In genomic region chr5:67887648-67888047, GRCh38 we compare ENCODE assay signal across 29 cellular contexts.
DNase-seq lines count a peak whose midpoint lies in the region; ATAC-seq, FAIRE-seq and TF ChIP-seq lines count a peak whose summit lies in the region.
"Had no signal": no experiment of that assay in that cellular context is flagged by ENCODE, and none has a peak within 500 bp of the region (broad histone marks: within the 10 kb centered on the region; RNA-seq: fewer than 3 reads in every experiment).

No MANE protein-coding gene starts in this region.

- H3K4me2 ChIP-seq in Karpas-422 (ENCODE audit: low read depth, low read length, poor library complexity, severe bottlenecking) (no peak overlapping the region), K562 (ENCODE audit: insufficient read depth, low read length) (no peak overlapping the region)
- H3K4me2 ChIP-seq: BLaER1, KMS-11, smooth muscle cell had no signal

- H3K4me3 ChIP-seq in Karpas-422 (ENCODE audit: low read length) (no peak overlapping the region), K562 (no peak overlapping the region)
- H3K4me3 ChIP-seq: BLaER1, colonic mucosa, smooth muscle cell, thyroid gland had no signal

- H3K27me3 ChIP-seq in Karpas-422 (ENCODE audit: low read length) (no peaks in the 10 kb centered on the region), K562 (ENCODE audit: control insufficient read depth in 2 of 2, insufficient read depth in 2 of 2, low read length in 2 of 2) (no peaks in the 10 kb centered on the region)
- H3K27me3 ChIP-seq: BLaER1, colonic mucosa, thyroid gland had no signal

- no peaks in the 10 kb centered on the region for H3K36me3 Mint-ChIP-seq in natural killer cell

- peak; percentile 10 for DNase-seq in Karpas-422
- DNase-seq in NOMO-1 treated with DMSO at 0.1 percent for 48 hours (lab: John Stamatoyannopoulos, UW; ENCODE audit: unreplicated experiment) = peak; percentile 80
- no peak for DNase-seq in K562 (ENCODE audit: extremely low read depth in 1 of 4, low spot score in 3 of 4)
- no peak for DNase-seq in natural killer cell
- no peak for DNase-seq in activated effector memory CD4-positive, alpha-beta T cell treated with Interleukin-2 at 50 U/mL for 16 hours
- DNase-seq in NCI-H1694 (lab: John Stamatoyannopoulos, UW) = no peak
- DNase-seq in globus pallidus (ENCODE audit: low spot score) = no peak
- no peak for DNase-seq in stimulated activated naive CD4-positive, alpha-beta T cell (lab: John Stamatoyannopoulos, UW)
- DNase-seq: activated CD4-positive, alpha-beta T cell treated with anti-CD3 and anti-CD28 coated beads for 4 hours; amygdala; colonic mucosa; COR-L47; effector memory CD4-positive, alpha-beta T cell; H9; NCI-H1048; NCI-H82; stimulated activated CD4-positive, alpha-beta T cell treated with anti-CD3 and anti-CD28 coated beads, Interleukin-1b, Interleukin-23, amount 100 ng/mL, for 48 hours; T-helper 17 cell; thyroid gland had no signal

- ATAC-seq in K562 = no peak
- ATAC-seq in natural killer cell = peak; percentile 64 to 88 (median 87)
- ATAC-seq: activated T-helper 17 cell treated with anti-CD3 and anti-CD28 coated beads, Interleukin-2, amount 50 U/mL, for 72 hours; left lobe of liver; T-helper 17 cell had no signal

- H3K27me3 Mint-ChIP-seq in natural killer cell (ENCODE audit: low read depth in 2 of 2) = no peaks in the 10 kb centered on the region

- H3K4me3 Mint-ChIP-seq in natural killer cell = no peak overlapping the region
- H3K4me3 Mint-ChIP-seq: activated naive CD4-positive, alpha-beta T cell treated with anti-CD3 and anti-CD28 coated beads, Interleukin-2, amount 50 U/mL, for 24 hours; activated T-helper 17 cell treated with anti-CD3 and anti-CD28 coated beads, Interleukin-2, amount 50 U/mL, for 72 hours; H9; T-helper 17 cell had no signal

- H3K36me3 ChIP-seq in Karpas-422 (ENCODE audit: insufficient read depth, low read length) (no peaks in the 10 kb centered on the region), K562 (ENCODE audit: control insufficient read depth, insufficient read depth, low read length) (no peaks in the 10 kb centered on the region)
- H3K36me3 ChIP-seq: BLaER1, colonic mucosa, thyroid gland had no signal

- no peak overlapping the region for H3K27ac Mint-ChIP-seq in natural killer cell
- H3K27ac Mint-ChIP-seq: activated naive CD4-positive, alpha-beta T cell treated with anti-CD3 and anti-CD28 coated beads, Interleukin-2, amount 50 U/mL, for 24 hours; activated T-helper 17 cell treated with anti-CD3 and anti-CD28 coated beads, Interleukin-2, amount 50 U/mL, for 72 hours; H9; T-helper 17 cell had no signal

- in situ Hi-C loops in K562 (cut with MboI) = no loop called here

- TF ChIP-seq CTCF in K562 (IDR thresholded peaks at IDR 0.05 in 2 of 3, conservative IDR thresholded peaks at IDR 0.05 in 1 of 3; ENCODE audit: insufficient read depth in 2 of 3, low read depth in 1 of 3, low read length in 3 of 3) (no peak), natural killer cell (IDR thresholded peaks at IDR 0.05) (no peak)

- TF ChIP-seq POLR2A in K562 (conservative IDR thresholded peaks at IDR 0.05) = no peak

- intact Hi-C loops in K562 (cut with micrococcal nuclease) = no loop called here
- intact Hi-C loops in natural killer cell (cut with micrococcal nuclease) = no loop called here

- no peak for TF ChIP-seq RAD21 in K562 (CRISPR knock-in tag; conservative IDR thresholded peaks at IDR 0.05 in 1 of 2, IDR thresholded peaks at IDR 0.05 in 1 of 2)

- H3K4me1 ChIP-seq in Karpas-422 (ENCODE audit: low read length) = no peaks in the 10 kb centered on the region
- H3K4me1 ChIP-seq in K562 (replicated peaks in 1 of 2; ENCODE audit: control insufficient read depth in 2 of 2, insufficient read depth in 2 of 2, low read length in 2 of 2) = no peaks in the 10 kb centered on the region
- H3K4me1 ChIP-seq: BLaER1, colonic mucosa, parathyroid adenoma, thyroid gland had no signal

- no peak overlapping the region for H3K27ac ChIP-seq in Karpas-422 (ENCODE audit: low read length)
- no peak overlapping the region for H3K27ac ChIP-seq in K562 (ENCODE audit: extremely low read depth, low read depth, low read length)
- H3K27ac ChIP-seq: BLaER1, colonic mucosa, HL-60, KMS-11, parathyroid adenoma, RWPE1, thyroid gland had no signal

- H4K20me1 ChIP-seq in Karpas-422 (ENCODE audit: insufficient read depth, low read depth, low read length) (no peaks in the 10 kb centered on the region), K562 (replicated peaks; ENCODE audit: control insufficient read depth, insufficient read depth, low read length) (no peaks in the 10 kb centered on the region)
- H4K20me1 ChIP-seq: BLaER1 had no signal

- H3K9ac ChIP-seq in Karpas-422 (ENCODE audit: low read length) = no peak overlapping the region
- H3K9ac ChIP-seq in K562 (ENCODE audit: insufficient read depth in 1 of 2, low read depth in 2 of 2, low read length in 2 of 2) = no peak overlapping the region
- H3K9ac ChIP-seq: BLaER1, KMS-11, parathyroid adenoma had no signal

- no TSS peak for BruUV-seq in K562 (replicated peaks; lab: Mats Ljungman, UMichigan)

- H3K9me3 ChIP-seq in Karpas-422 (ENCODE audit: low read length) (no peaks in the 10 kb centered on the region), K562 (replicated peaks; ENCODE audit: control insufficient read depth, insufficient read depth, low read depth, low read length) (no peaks in the 10 kb centered on the region)
- H3K9me3 ChIP-seq: BLaER1, colonic mucosa, thyroid gland had no signal

- no peak for FAIRE-seq in K562 (lab: Jason Lieb, UNC)
- FAIRE-seq: G401.6 had no signal

- H3K79me2 ChIP-seq in Karpas-422 (ENCODE audit: low read length) (no peaks in the 10 kb centered on the region), K562 (ENCODE audit: control insufficient read depth, insufficient read depth, low read length) (no peaks in the 10 kb centered on the region)
- H3K79me2 ChIP-seq: parathyroid adenoma had no signal

- 0% methylated on average over 1 of the region's 1 CpG for WGBS in K562 (ENCODE audit: insufficient coverage, low coverage, missing lambda C conversion rate)

- H3K9me3 Mint-ChIP-seq in natural killer cell = no peaks in the 10 kb centered on the region
- H3K9me3 Mint-ChIP-seq: activated naive CD4-positive, alpha-beta T cell treated with anti-CD3 and anti-CD28 coated beads, Interleukin-2, amount 50 U/mL, for 24 hours; activated T-helper 17 cell treated with anti-CD3 and anti-CD28 coated beads, Interleukin-2, amount 50 U/mL, for 72 hours had no signal

- H2AFZ ChIP-seq in Karpas-422 (ENCODE audit: low read length) (no peak overlapping the region), K562 (ENCODE audit: low read depth, low read length) (no peak overlapping the region)
- H2AFZ ChIP-seq: parathyroid adenoma had no signal

- H3K9me1 ChIP-seq in K562 (ENCODE audit: control insufficient read depth, insufficient read depth, low read length) = no peaks in the 10 kb centered on the region

- no peaks in the 10 kb centered on the region for H3K9me2 ChIP-seq in Karpas-422 (replicated peaks; ENCODE audit: insufficient read depth, low read length)

- no peak for TF ChIP-seq EP300 in K562 (IDR thresholded peaks at IDR 0.05; ENCODE audit: low read length)

- CTCF ChIA-PET in K562 (lab: Yijun Ruan, JAX; ENCODE audit: low intra/inter-chr PET ratio) = no interaction called here

- peaks cover 8 to 13% of the 10 kb centered on the region in 2 donors for H3K4me1 Mint-ChIP-seq in natural killer cell
- H3K4me1 Mint-ChIP-seq: activated naive CD4-positive, alpha-beta T cell treated with anti-CD3 and anti-CD28 coated beads, Interleukin-2, amount 50 U/mL, for 24 hours; activated T-helper 17 cell treated with anti-CD3 and anti-CD28 coated beads, Interleukin-2, amount 50 U/mL, for 72 hours; T-helper 17 cell had no signal

- POLR2A ChIA-PET in K562 (lab: Yijun Ruan, JAX) = interaction anchor here (0.6 kb wide), 1 partner anchor 56 kb away, joined by 3 read pairs; no protein-coding TSS in a partner anchor

TF ChIP-seq in K562, 482 proteins besides CTCF, POLR2A, EP300 and RAD21:
- peak; percentile 76; the same call in 1 of the 2 replicates for TF ChIP-seq SPI1 (IDR thresholded peaks at IDR 0.05; ENCODE audit: borderline replicate concordance, low read depth, low read length)
- TF ChIP-seq CREB1 (IDR thresholded peaks at IDR 0.05) = no peak
- no peak for TF ChIP-seq CREB1 (CRISPR knock-in tag; IDR thresholded peaks at IDR 0.05)
- peak; percentile 83 for TF ChIP-seq ZNF766 (CRISPR knock-in tag; conservative IDR thresholded peaks at IDR 0.05)

Comparison
In these comparisons a context has a peak if more than half of its experiments do, and no peak if none do; other contexts are left out.
1. DNase-seq: peak in Karpas-422 (single experiment) and NOMO-1 treated with DMSO at 0.1 percent for 48 hours (single experiment); none in K562 (0 of 4), natural killer cell (single experiment), activated effector memory CD4-positive, alpha-beta T cell treated with Interleukin-2 at 50 U/mL for 16 hours (single experiment), NCI-H1694 (single experiment), globus pallidus (single experiment) and stimulated activated naive CD4-positive, alpha-beta T cell (0 of 6).